In genomic region chr5:160797020-160797419, GRCh38 we compare ENCODE assay signal across 4 cellular contexts. TPM values are rescaled to one million over a fixed set of nuclear protein-coding genes. Genes with fewer than 3 reads are reported as not detected.
"Had no signal": no experiment of that assay in that cellular context is flagged by ENCODE, and none has a peak within 500 bp of the region (broad histone marks: within the 10 kb centered on the region; RNA-seq: fewer than 3 reads in every experiment).

No MANE protein-coding gene starts in this region.

- DNase-seq: GDM1, GF-D8 had no signal

- H3K4me3 ChIP-seq: GM12878 had no signal

RNA-seq across cellular contexts. Expression of gene ATP10B, which starts 55.0 kb away (rescaled TPM):
- total RNA-seq: G401, GM12878 had no signal
- polyA plus RNA-seq: GM12878 had no signal
